Comparison of ENCODE assay signal across 9 cellular contexts in the genomic region with DNA sequence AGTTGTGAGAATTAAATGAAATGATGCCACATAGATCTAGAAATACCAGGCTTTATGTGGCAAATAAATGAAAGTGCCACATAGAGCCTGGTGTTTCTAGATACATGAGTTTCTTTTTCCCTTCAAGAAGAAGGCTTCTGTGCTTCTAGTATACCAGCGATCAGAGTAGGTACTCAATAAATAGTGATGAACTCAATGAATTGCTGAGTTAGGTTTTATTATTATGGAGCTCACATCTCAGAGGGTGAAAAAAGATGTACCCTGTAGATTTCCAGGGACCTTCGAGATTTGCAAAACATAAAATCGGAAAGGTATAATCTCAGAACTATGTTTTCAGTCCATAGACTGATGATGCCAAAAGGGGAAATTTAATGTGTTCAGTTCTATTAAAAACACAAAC. TPM values are rescaled to one million over a fixed set of nuclear protein-coding genes. Genes with fewer than 3 reads are reported as not detected.
DNase-seq lines count a peak whose midpoint lies in the region; ATAC-seq and TF ChIP-seq lines count a peak whose summit lies in the region.
"Had no signal": no experiment of that assay in that cellular context is flagged by ENCODE, and none has a peak within 500 bp of the region (broad histone marks: within the 10 kb centered on the region; RNA-seq: fewer than 3 reads in every experiment).

No MANE protein-coding gene starts in this region.

- intact Hi-C loops in uterus (cut with DNase I; ENCODE audit: low total_unique reads): no loop called here
- intact Hi-C loops in left lung (cut with DNase I): no loop called here

- H3K36me3 ChIP-seq in uterus (no peaks in the 10 kb centered on the region), left lung (no peaks in the 10 kb centered on the region)

- peaks cover 42% of the 10 kb centered on the region for H3K4me1 Mint-ChIP-seq in activated naive CD4-positive, alpha-beta T cell treated with anti-CD3 and anti-CD28 coated beads, Interleukin-2, amount 10 ng/mL, durations not matched to agents 7 days and 5 days
- H3K4me1 Mint-ChIP-seq in central memory CD8-positive, alpha-beta T cell: peaks cover 28% of the 10 kb centered on the region
- peaks cover 21% of the 10 kb centered on the region for H3K4me1 Mint-ChIP-seq in nephron

- peaks cover 44% of the 10 kb centered on the region for H3K27me3 Mint-ChIP-seq in activated naive CD4-positive, alpha-beta T cell treated with anti-CD3 and anti-CD28 coated beads, Interleukin-2, amount 10 ng/mL, durations not matched to agents 7 days and 5 days
- no peaks in the 10 kb centered on the region for H3K27me3 Mint-ChIP-seq in central memory CD8-positive, alpha-beta T cell
- peaks cover 6% of the 10 kb centered on the region for H3K27me3 Mint-ChIP-seq in nephron (ENCODE audit: low read depth)

- no peaks in the 10 kb centered on the region for H3K9me3 ChIP-seq in uterus
- no peaks in the 10 kb centered on the region for H3K9me3 ChIP-seq in left lung

- H3K27me3 ChIP-seq in uterus (no peaks in the 10 kb centered on the region), left lung (peaks cover 0 to 14% of the 10 kb centered on the region in 2 donors)

- H3K4me1 ChIP-seq in uterus: peaks cover 5 to 10% of the 10 kb centered on the region in 2 donors
- H3K4me1 ChIP-seq in left lung: peaks cover 18 to 36% of the 10 kb centered on the region in 2 donors

- no peak overlapping the region for H3K4me3 Mint-ChIP-seq in activated naive CD4-positive, alpha-beta T cell treated with anti-CD3 and anti-CD28 coated beads, Interleukin-2, amount 10 ng/mL, durations not matched to agents 7 days and 5 days
- H3K4me3 Mint-ChIP-seq in central memory CD8-positive, alpha-beta T cell: peak overlapping the region; percentile 89
- peak overlapping the region; percentile 66 to 83 (median 70) for H3K4me3 Mint-ChIP-seq in nephron

- no peak for TF ChIP-seq POLR2A in uterus (IDR thresholded peaks at IDR 0.05)

- peaks cover 7% of the 10 kb centered on the region for H3K36me3 Mint-ChIP-seq in activated naive CD4-positive, alpha-beta T cell treated with anti-CD3 and anti-CD28 coated beads, Interleukin-2, amount 10 ng/mL, durations not matched to agents 7 days and 5 days
- H3K36me3 Mint-ChIP-seq in central memory CD8-positive, alpha-beta T cell (ENCODE audit: insufficient read depth): peaks cover 16% of the 10 kb centered on the region
- no peaks in the 10 kb centered on the region for H3K36me3 Mint-ChIP-seq in nephron (ENCODE audit: low read depth)

- DNase-seq in activated naive CD4-positive, alpha-beta T cell treated with anti-CD3 and anti-CD28 coated beads, Interleukin-2, amount 10 ng/mL, durations not matched to agents 7 days and 5 days: no peak
- DNase-seq in activated naive CD4-positive, alpha-beta T cell (lab: John Stamatoyannopoulos, UW): no peak
- DNase-seq in central memory CD8-positive, alpha-beta T cell (ENCODE audit: low spot score in 2 of 2): no peak
- DNase-seq in uterus: no peak
- no peak for DNase-seq in D341Med (ENCODE audit: low spot score)
- DNase-seq in left lung: no peak
- DNase-seq: activated effector memory CD4-positive, alpha-beta T cell treated with Interleukin-2 at 50 U/mL for 16 hours had no signal

- TF ChIP-seq CTCF in nephron (IDR thresholded peaks at IDR 0.05; ENCODE audit: unreplicated experiment in 3 of 3): no peak
- TF ChIP-seq CTCF in uterus (IDR thresholded peaks at IDR 0.05): no peak
- TF ChIP-seq CTCF in left lung (IDR thresholded peaks at IDR 0.05): no peak

- no peak for ATAC-seq in central memory CD8-positive, alpha-beta T cell (replicated peaks; ENCODE audit: extremely low read depth, poor library complexity, severe bottlenecking)
- ATAC-seq in GM19023 (IDR thresholded peaks at IDR 0.05; ENCODE audit: unreplicated experiment): no peak
- no peak for ATAC-seq in left lung

- H3K27ac ChIP-seq in uterus (peak overlapping the region; percentile 83 to 98), left lung (peak overlapping the region in 1 of 2 donors; percentile 39)

- H3K27ac Mint-ChIP-seq in activated naive CD4-positive, alpha-beta T cell treated with anti-CD3 and anti-CD28 coated beads, Interleukin-2, amount 10 ng/mL, durations not matched to agents 7 days and 5 days: peak overlapping the region; percentile 50
- H3K27ac Mint-ChIP-seq in central memory CD8-positive, alpha-beta T cell (ENCODE audit: low read depth): peak overlapping the region; percentile 58
- peak overlapping the region in 1 of 3 experiments; percentile 58 for H3K27ac Mint-ChIP-seq in nephron

- CTCF ChIA-PET in activated naive CD4-positive, alpha-beta T cell treated with anti-CD3 and anti-CD28 coated beads, Interleukin-2, amount 10 ng/mL, durations not matched to agents 7 days and 5 days (lab: Charles Lee): interaction anchor here (1.2 to 3.5 kb wide), 3 partner anchors 36 to 43 kb away, joined by 4 to 15 read pairs (median 4); no protein-coding TSS in a partner anchor

- no peak overlapping the region for H3K4me3 ChIP-seq in uterus
- no peak overlapping the region for H3K4me3 ChIP-seq in left lung

- no peaks in the 10 kb centered on the region for H3K9me3 Mint-ChIP-seq in activated naive CD4-positive, alpha-beta T cell treated with anti-CD3 and anti-CD28 coated beads, Interleukin-2, amount 10 ng/mL, durations not matched to agents 7 days and 5 days
- no peaks in the 10 kb centered on the region for H3K9me3 Mint-ChIP-seq in central memory CD8-positive, alpha-beta T cell
- no peaks in the 10 kb centered on the region for H3K9me3 Mint-ChIP-seq in nephron

RNA-seq across cellular contexts. Expression of a gene that starts 2.3 kb away (rescaled TPM):
- 100 to 1,000 TPM in 2 of 4 donors, 10 to 100 TPM in 2; 46.8 to 184 (median 94.0) TPM for total RNA-seq in uterus
- total RNA-seq in left lung: 100 to 1,000 TPM in 1 of 2 donors, 10 to 100 TPM in 1; 73.1 to 106 TPM
